In genomic region chr3:177917234-177917861, GRCh38 we compare ENCODE assay signal across 17 cellular contexts.
A peak's percentile ranks its signal among the peaks of the same experiment; 100 is the strongest.
DNase-seq lines count a peak whose midpoint lies in the region; ATAC-seq, FAIRE-seq and TF ChIP-seq lines count a peak whose summit lies in the region.
"Had no signal": no experiment of that assay in that cellular context is flagged by ENCODE, and none has a peak within 500 bp of the region (broad histone marks: within the 10 kb centered on the region; RNA-seq: fewer than 3 reads in every experiment).

No MANE protein-coding gene starts in this region.

- H2BK5ac ChIP-seq in H1 (ENCODE audit: low read depth, low read length): no peak overlapping the region

- H3K23ac ChIP-seq in H1 (ENCODE audit: insufficient read length): no peak overlapping the region

- H4K5ac ChIP-seq in H1 (ENCODE audit: insufficient read length, low read depth, low read length): no peak overlapping the region

- 0 out of 2 replicates have a peak overlapping the region, but pooled peaks have one; percentile 14 for H4K8ac ChIP-seq in H1 (ENCODE audit: extremely low read depth, insufficient read depth, low read length)

- H3K27ac ChIP-seq in H1 (ENCODE audit: low read depth, low read length) (no peak overlapping the region), parathyroid adenoma (no peak overlapping the region)
- H3K27ac ChIP-seq: A549, C4-2B had no signal

- H3K4me1 ChIP-seq in H1 (replicated peaks in 1 of 4; ENCODE audit: control insufficient read depth in 3 of 4, insufficient read depth in 4 of 4, low read length in 3 of 4): no peaks in the 10 kb centered on the region
- H3K4me1 ChIP-seq in parathyroid adenoma: no peaks in the 10 kb centered on the region
- H3K4me1 ChIP-seq: A549 had no signal

- no peaks in the 10 kb centered on the region for H3K23me2 ChIP-seq in H1 (ENCODE audit: low read depth, low read length)

- POLR2A ChIA-PET in H1 (lab: Charles Lee; ENCODE audit: partially characterized antibody): no interaction called here

- no peak overlapping the region for H2AK5ac ChIP-seq in H1 (ENCODE audit: low read depth, low read length)

- H3K14ac ChIP-seq in H1 (ENCODE audit: insufficient read length): no peak overlapping the region

- H3K56ac ChIP-seq in H1 (replicated peaks; ENCODE audit: insufficient read length, low read depth, low read length): no peak overlapping the region

- H3K27ac Mint-ChIP-seq in stimulated activated naive CD8-positive, alpha-beta T cell treated with anti-CD3 and anti-CD28 coated beads, Interleukin-15, amount 100 ng/mL, for 72 hours: no peak overlapping the region
- H3K27ac Mint-ChIP-seq: CD8-positive, alpha-beta T cell; IgD-negative memory B cell had no signal

- H2AFZ ChIP-seq in H1 (ENCODE audit: low read length): no peak overlapping the region
- H2AFZ ChIP-seq in parathyroid adenoma: peak overlapping the region; percentile 9

- H3K4me3 Mint-ChIP-seq in stimulated activated naive CD8-positive, alpha-beta T cell treated with anti-CD3 and anti-CD28 coated beads, Interleukin-15, amount 100 ng/mL, for 72 hours: no peak overlapping the region
- H3K4me3 Mint-ChIP-seq: CD8-positive, alpha-beta T cell; IgD-negative memory B cell had no signal

- TF ChIP-seq RAD21 in H1 (IDR thresholded peaks at IDR 0.05 in 1 of 2, conservative IDR thresholded peaks at IDR 0.05 in 1 of 2; ENCODE audit: low read depth in 2 of 2, low read length in 2 of 2): no peak

- peak; percentile 20 for ATAC-seq in stimulated activated naive CD8-positive, alpha-beta T cell treated with anti-CD3 and anti-CD28 coated beads, Interleukin-15, amount 100 ng/mL, for 72 hours
- ATAC-seq in GM21723 (IDR thresholded peaks at IDR 0.05; ENCODE audit: unreplicated experiment) (no peak), GM21717 (IDR thresholded peaks at IDR 0.05; ENCODE audit: unreplicated experiment) (no peak)
- ATAC-seq: A549; CD8-positive, alpha-beta T cell had no signal

- no peak for DNase-seq in H1 (ENCODE audit: low read depth in 1 of 2, low spot score in 2 of 2)
- DNase-seq in stimulated activated naive CD8-positive, alpha-beta T cell treated with anti-CD3 and anti-CD28 coated beads, Interleukin-15, amount 100 ng/mL, for 72 hours: no peak
- no peak for DNase-seq in NCI-H2227 (lab: John Stamatoyannopoulos, UW; ENCODE audit: unreplicated experiment)
- DNase-seq: BE2C; CD8-positive, alpha-beta T cell; COR-L47; DND-41; GDM1; H7 had no signal

- FAIRE-seq in H1 (lab: Jason Lieb, UNC): no peak
- FAIRE-seq: A549, D721Med, GM12892 had no signal

- H4K91ac ChIP-seq in H1 (replicated peaks; ENCODE audit: insufficient read length, low read length): no peak overlapping the region

- no peaks in the 10 kb centered on the region for H3K9me3 ChIP-seq in H1 (ENCODE audit: insufficient read depth in 2 of 2, low read depth in 1 of 2, low read length in 1 of 2)
- H3K9me3 ChIP-seq in parathyroid adenoma (ENCODE audit: control insufficient read depth, low read length): no peaks in the 10 kb centered on the region
- H3K9me3 ChIP-seq: A549, BE2C had no signal

- no peaks in the 10 kb centered on the region for H3K27me3 ChIP-seq in H1 (replicated peaks in 1 of 4; ENCODE audit: control insufficient read depth in 3 of 4, extremely low read depth in 1 of 4, insufficient read depth in 3 of 4, low read length in 3 of 4)
- no peaks in the 10 kb centered on the region for H3K27me3 ChIP-seq in parathyroid adenoma (ENCODE audit: control insufficient read depth, insufficient read depth, low read length)
- H3K27me3 ChIP-seq: BE2C had no signal

- no peaks in the 10 kb centered on the region for H3K79me2 ChIP-seq in H1 (ENCODE audit: control insufficient read depth in 1 of 2, insufficient read depth in 2 of 2, low read length in 2 of 2)
- H3K79me2 ChIP-seq in parathyroid adenoma: no peaks in the 10 kb centered on the region

- H3K18ac ChIP-seq in H1 (ENCODE audit: extremely low read depth, low read length): no peak overlapping the region

- H3K9ac ChIP-seq in H1 (replicated peaks in 1 of 4; ENCODE audit: extremely low read depth in 1 of 4, low read depth in 3 of 4, low read length in 3 of 4): no peak overlapping the region
- H3K9ac ChIP-seq in parathyroid adenoma: no peak overlapping the region

- 95% methylated on average over 8 of the region's 8 CpGs; no CpG with 5 or more reads in 1 of the 2 experiments for WGBS in H1 (ENCODE audit: extremely low coverage in 1 of 2, insufficient coverage in 1 of 2, insufficient read length in 1 of 2, insufficient replicate concordance in 2 of 2, low coverage in 1 of 2, low lambda C conversion rate in 2 of 2, missing lambda C conversion rate in 1 of 2), 2 experiments

- no peak overlapping the region for H3K4ac ChIP-seq in H1 (replicated peaks; ENCODE audit: insufficient read length, low read depth, low read length)

- TF ChIP-seq CTCF in H1 (IDR thresholded peaks at IDR 0.05; ENCODE audit: control extremely low read depth in 1 of 3, insufficient read depth in 1 of 3, low read depth in 1 of 3, low read length in 3 of 3) (no peak), parathyroid adenoma (IDR thresholded peaks at IDR 0.05) (no peak)

- H2BK20ac ChIP-seq in H1 (ENCODE audit: low read length): no peak overlapping the region

- H3K36me3 ChIP-seq in H1 (ENCODE audit: control insufficient read depth in 2 of 4, insufficient read depth in 4 of 4, low read length in 3 of 4): no peaks in the 10 kb centered on the region
- no peaks in the 10 kb centered on the region for H3K36me3 ChIP-seq in parathyroid adenoma (ENCODE audit: control insufficient read depth, insufficient read depth, low read length)
- H3K36me3 ChIP-seq: BE2C had no signal

- H4K20me1 ChIP-seq in H1 (replicated peaks in 1 of 2; ENCODE audit: control insufficient read depth in 1 of 2, insufficient read depth in 2 of 2, low read length in 2 of 2): no peaks in the 10 kb centered on the region

- no peaks in the 10 kb centered on the region for H3K79me1 ChIP-seq in H1 (ENCODE audit: low read depth, low read length)

- no peak overlapping the region for H2BK120ac ChIP-seq in H1 (replicated peaks; ENCODE audit: low read depth, low read length)

- H3K4me2 ChIP-seq in H1 (ENCODE audit: insufficient read depth in 1 of 2, low read depth in 2 of 2, low read length in 2 of 2) (no peak overlapping the region), parathyroid adenoma (ENCODE audit: low read length) (no peak overlapping the region)
- H3K4me2 ChIP-seq: A549 had no signal

- H2BK15ac ChIP-seq in H1 (ENCODE audit: low read length): no peak overlapping the region

- H3K4me3 ChIP-seq in H1 (ENCODE audit: extremely low read depth in 1 of 4, insufficient read depth in 2 of 4, low read depth in 3 of 4, low read length in 4 of 4): no peak overlapping the region
- H3K4me3 ChIP-seq in parathyroid adenoma (ENCODE audit: low read depth, low read length): no peak overlapping the region
- H3K4me3 ChIP-seq: A549 had no signal

- no peaks in the 10 kb centered on the region for H3K27me3 Mint-ChIP-seq in stimulated activated naive CD8-positive, alpha-beta T cell treated with anti-CD3 and anti-CD28 coated beads, Interleukin-15, amount 100 ng/mL, for 72 hours
- H3K27me3 Mint-ChIP-seq: IgD-negative memory B cell had no signal

- no peak overlapping the region for H2BK12ac ChIP-seq in H1 (ENCODE audit: low read depth, low read length)

- no peak for TF ChIP-seq EP300 in H1 (IDR thresholded peaks at IDR 0.05; ENCODE audit: borderline replicate concordance in 1 of 2, low read depth in 2 of 2, low read length in 2 of 2)

- TF ChIP-seq POLR2A in H1 (IDR thresholded peaks at IDR 0.05; ENCODE audit: control extremely low read depth in 1 of 2, low read depth in 2 of 2, low read length in 2 of 2): no peak

- H3K9me3 Mint-ChIP-seq in stimulated activated naive CD8-positive, alpha-beta T cell treated with anti-CD3 and anti-CD28 coated beads, Interleukin-15, amount 100 ng/mL, for 72 hours: peaks cover 0 to 7% of the 10 kb centered on the region in 2 donors
- H3K9me3 Mint-ChIP-seq: CD8-positive, alpha-beta T cell had no signal

- CTCF ChIA-PET in H1 (lab: Charles Lee; ENCODE audit: partially characterized antibody): interaction anchor here (1.3 kb wide), 1 partner anchor 468 kb away, joined by 4 read pairs; no protein-coding TSS in a partner anchor

- H3K4me1 Mint-ChIP-seq in stimulated activated naive CD8-positive, alpha-beta T cell treated with anti-CD3 and anti-CD28 coated beads, Interleukin-15, amount 100 ng/mL, for 72 hours: no peaks in the 10 kb centered on the region
- H3K4me1 Mint-ChIP-seq: IgD-negative memory B cell had no signal

TF ChIP-seq in H1, 55 proteins besides CTCF, POLR2A, EP300 and RAD21:
- TF ChIP-seq SP1 (IDR thresholded peaks at IDR 0.05; ENCODE audit: low read depth, low read length): no peak
- TF ChIP-seq GABPA (IDR thresholded peaks at IDR 0.05; ENCODE audit: borderline replicate concordance, insufficient read depth, low read length): no peak
- no peak for TF ChIP-seq SIX5 (IDR thresholded peaks at IDR 0.05; ENCODE audit: low read depth, low read length)
- TF ChIP-seq SP2 (IDR thresholded peaks at IDR 0.05; ENCODE audit: low read length): no peak
- TF ChIP-seq ZNF274 (IDR thresholded peaks at IDR 0.05; ENCODE audit: borderline replicate concordance, extremely low read depth, low read length): no peak
- no peak for TF ChIP-seq EZH2 (IDR thresholded peaks at IDR 0.05; ENCODE audit: low read depth, low read length, severe bottlenecking)
- no peak for TF ChIP-seq JUND (IDR thresholded peaks at IDR 0.05; ENCODE audit: low read length)
- no peak for TF ChIP-seq BCL11A (IDR thresholded peaks at IDR 0.05; ENCODE audit: low read depth in 2 of 2, low read length in 2 of 2)
- TF ChIP-seq TCF12 (IDR thresholded peaks at IDR 0.05; ENCODE audit: low read depth, low read length): no peak
- TF ChIP-seq USF2 (IDR thresholded peaks at IDR 0.05; ENCODE audit: low read length): no peak
- no peak for TF ChIP-seq TAF1 (IDR thresholded peaks at IDR 0.05; ENCODE audit: low read depth, low read length)
- TF ChIP-seq ASH2L (IDR thresholded peaks at IDR 0.05; ENCODE audit: low read length): no peak
- no peak for TF ChIP-seq CBX8 (IDR thresholded peaks at IDR 0.05; ENCODE audit: borderline replicate concordance, low read depth, low read length)
- TF ChIP-seq GTF2F1 (IDR thresholded peaks at IDR 0.05; ENCODE audit: borderline replicate concordance, low read depth, low read length): no peak
- no peak for TF ChIP-seq CBX5 (IDR thresholded peaks at IDR 0.05; ENCODE audit: low read depth, low read length)
